ENCODE assay signal across 20 cellular contexts in genomic region chr3:120636790-120637401, GRCh38. TPM values are rescaled to one million over a fixed set of nuclear protein-coding genes. Genes with fewer than 3 reads are reported as not detected.
"Had no signal": no experiment of that assay in that cellular context is flagged by ENCODE, and none has a peak within 500 bp of the region (broad histone marks: within the 10 kb centered on the region; RNA-seq: fewer than 3 reads in every experiment).

No MANE protein-coding gene starts in this region.

- H3K4me3 ChIP-seq: body of pancreas, smooth muscle cell had no signal

- H3K9me3 ChIP-seq: body of pancreas had no signal

- H3K27me3 ChIP-seq: body of pancreas had no signal

- DNase-seq: activated CD4-positive, alpha-beta T cell treated with anti-CD3 and anti-CD28 coated beads, Interleukin-2, amount 10 ng/mL, durations not matched to agents 24 days and 14 days; activated CD4-positive, CD25-positive, alpha-beta regulatory T cell; activated CD8-positive, alpha-beta memory T cell treated with anti-CD3 and anti-CD28 coated beads, Interleukin-2, amount 50 U/mL, for 4 hours; activated CD8-positive, alpha-beta T cell treated with anti-CD3 and anti-CD28 coated beads, Interleukin-2, amount 10 ng/mL, durations not matched to agents 7 days and 5 days; activated effector memory CD4-positive, alpha-beta T cell treated with anti-CD3 and anti-CD28 coated beads, Interleukin-2, amount 50 U/mL, for 16 hours; activated T-cell treated with anti-CD3 and anti-CD28 coated beads, Interleukin-2, amount 50 U/mL, for 48 hours; amniotic stem cell; body of pancreas; caudate nucleus; erythroblast; right cardiac atrium; stimulated activated CD4-positive, alpha-beta T cell treated with anti-CD3 and anti-CD28 coated beads, Interleukin-4, amount 100 ng/mL, for 4 hours; stimulated activated CD8-positive, alpha-beta memory T cell treated with anti-CD3 and anti-CD28 coated beads, Interleukin-4, amount 100 ng/mL, for 48 hours; stimulated activated naive CD4-positive, alpha-beta T cell treated with Interleukin-2 at 50 U/mL for 16 hours; trophoblast cell had no signal

- H3K4me1 ChIP-seq: body of pancreas had no signal

- H3K27ac ChIP-seq: body of pancreas had no signal

RNA-seq across cellular contexts. Expression of gene HGD, which starts 45.1 kb away (rescaled TPM):
- total RNA-seq: lower leg skin, myocyte had no signal
- polyA plus RNA-seq: keratinocyte, neural cell had no signal
